ENCODE assay signal across 30 cellular contexts in genomic region chr1:157723157-157723556, GRCh38. TPM values are rescaled to one million over a fixed set of nuclear protein-coding genes. Genes with fewer than 3 reads are reported as not detected.
"Had no signal": no experiment of that assay in that cellular context is flagged by ENCODE, and none has a peak within 500 bp of the region (broad histone marks: within the 10 kb centered on the region; RNA-seq: fewer than 3 reads in every experiment).

No MANE protein-coding gene starts in this region.

- H3K27me3 Mint-ChIP-seq: progenitor cell of endocrine pancreas, type B pancreatic cell had no signal

- H3K27ac Mint-ChIP-seq: activated CD4-positive, alpha-beta memory T cell treated with anti-CD3 and anti-CD28 coated beads for 36 hours; activated CD4-positive, alpha-beta T cell treated with anti-CD3 and anti-CD28 coated beads for 36 hours; activated naive CD8-positive, alpha-beta T cell; activated T-cell treated with anti-CD3 and anti-CD28 coated beads, Interleukin-2, amount 50 U/mL, for 24 hours; activated T-helper 17 cell treated with anti-CD3 and anti-CD28 coated beads, Interleukin-2, amount 50 U/mL, for 72 hours; progenitor cell of endocrine pancreas; T-helper 2 cell treated with Interferon-gamma antibody and Interleukin-4, amounts not matched to agents 5 μg/mL and 100 μg/mL, for 36 hours; type B pancreatic cell had no signal

- H3K4me1 ChIP-seq: adrenal gland, ascending aorta, lower lobe of right lung, testis, vagina had no signal

- DNase-seq: activated CD4-positive, alpha-beta memory T cell treated with anti-CD3 and anti-CD28 coated beads for 36 hours; activated CD4-positive, alpha-beta T cell treated with anti-CD3 and anti-CD28 coated beads for 36 hours; activated CD8-positive, alpha-beta memory T cell treated with anti-CD3 and anti-CD28 coated beads, Interleukin-2, amount 50 U/mL, for 4 hours; activated naive CD4-positive, alpha-beta T cell; activated T-cell treated with anti-CD3 and anti-CD28 coated beads, Interleukin-2, amount 50 U/mL, for 24 hours; adrenal gland; brain microvascular endothelial cell; caudate nucleus; dermis blood vessel endothelial cell; effector memory CD4-positive, alpha-beta T cell; foreskin melanocyte; lower lobe of right lung; retina; stimulated activated CD4-positive, alpha-beta T cell treated with anti-CD3 and anti-CD28 coated beads, Interleukin-4, amount 100 ng/mL, for 4 hours; testis had no signal

- H3K4me1 Mint-ChIP-seq: activated T-helper 17 cell treated with anti-CD3 and anti-CD28 coated beads, Interleukin-2, amount 50 U/mL, for 72 hours had no signal

- H3K36me3 ChIP-seq: adrenal gland, ascending aorta, brain microvascular endothelial cell, lower lobe of right lung, vagina had no signal

- H3K4me3 Mint-ChIP-seq: activated CD4-positive, alpha-beta memory T cell treated with anti-CD3 and anti-CD28 coated beads for 36 hours; activated CD4-positive, alpha-beta T cell treated with anti-CD3 and anti-CD28 coated beads for 36 hours; activated naive CD8-positive, alpha-beta T cell; activated T-cell treated with anti-CD3 and anti-CD28 coated beads, Interleukin-2, amount 50 U/mL, for 24 hours; activated T-helper 17 cell treated with anti-CD3 and anti-CD28 coated beads, Interleukin-2, amount 50 U/mL, for 72 hours; T-helper 2 cell treated with Interferon-gamma antibody and Interleukin-4, amounts not matched to agents 5 μg/mL and 100 μg/mL, for 36 hours; type B pancreatic cell had no signal

- H3K27me3 ChIP-seq: adrenal gland, ascending aorta, brain microvascular endothelial cell, testis, vagina had no signal

- H3K36me3 Mint-ChIP-seq: activated naive CD8-positive, alpha-beta T cell; type B pancreatic cell had no signal

- H3K9me3 ChIP-seq: adrenal gland, ascending aorta, lower lobe of right lung, testis, vagina had no signal

- ATAC-seq: activated CD4-positive, alpha-beta T cell treated with anti-CD3 and anti-CD28 coated beads for 36 hours; activated T-helper 17 cell treated with anti-CD3 and anti-CD28 coated beads, Interleukin-2, amount 50 U/mL, for 72 hours; esophagus mucosa; left lobe of liver; lower lobe of right lung; naive thymus-derived CD8-positive, alpha-beta T cell had no signal

- H3K9me3 Mint-ChIP-seq: type B pancreatic cell had no signal

- H3K27ac ChIP-seq: adrenal gland, ascending aorta, brain microvascular endothelial cell, lower lobe of right lung, testis, vagina, VCaP had no signal

- H3K4me3 ChIP-seq: adrenal gland, ascending aorta, lower lobe of right lung, testis, vagina had no signal

RNA-seq across cellular contexts. Expression of gene FCRL3, which starts 22.6 kb away (rescaled TPM):
- total RNA-seq: ascending aorta, dermis blood vessel endothelial cell, endothelial cell of umbilical vein, kidney epithelial cell, left lobe of liver, osteocyte, progenitor cell of endocrine pancreas, vagina had no signal
- polyA plus RNA-seq: endothelial cell of umbilical vein had no signal

RNA-seq across cellular contexts. Expression of gene FCRL2, which starts 53.8 kb away (rescaled TPM):
- total RNA-seq: activated CD4-positive, alpha-beta memory T cell treated with anti-CD3 and anti-CD28 coated beads for 36 hours; activated CD4-positive, alpha-beta T cell treated with anti-CD3 and anti-CD28 coated beads for 36 hours; activated T-helper 17 cell treated with anti-CD3 and anti-CD28 coated beads, Interleukin-2, amount 50 U/mL, for 72 hours; adrenal gland; ascending aorta; dermis blood vessel endothelial cell; endothelial cell of umbilical vein; kidney epithelial cell; left lobe of liver; mesenteric fat pad; osteocyte; progenitor cell of endocrine pancreas; vagina had no signal
- polyA plus RNA-seq: endothelial cell of umbilical vein had no signal
